ENCODE assay signal across 30 cellular contexts in the genomic region with DNA sequence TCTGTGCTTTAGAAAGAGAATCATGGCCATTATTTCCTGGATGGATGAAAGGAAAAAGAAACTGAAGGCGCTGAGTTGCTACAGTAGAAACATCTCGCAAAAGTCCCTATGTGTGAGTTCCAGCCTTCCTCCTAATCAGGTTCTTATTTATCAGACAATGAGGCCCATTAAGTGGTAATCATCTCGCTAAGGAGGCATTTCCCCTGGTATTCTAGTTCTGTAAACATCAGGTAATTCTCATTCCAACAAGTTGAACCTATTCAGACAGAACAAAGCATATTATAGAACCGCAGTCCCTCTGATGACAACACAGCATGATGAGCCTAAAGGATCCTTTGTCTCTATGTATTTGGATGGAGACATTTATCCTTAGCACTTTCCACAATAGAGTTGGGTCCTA.
"Had no signal": no experiment of that assay in that cellular context is flagged by ENCODE, and none has a peak within 500 bp of the region (broad histone marks: within the 10 kb centered on the region; RNA-seq: fewer than 3 reads in every experiment).

No MANE protein-coding gene starts in this region.

- DNase-seq: activated CD4-positive, alpha-beta T cell treated with anti-CD3 and anti-CD28 coated beads for 4 hours; activated CD4-positive, alpha-beta T cell treated with anti-CD3 and anti-CD28 coated beads, Interleukin-2, amount 50 U/mL, for 4 hours; activated naive CD4-positive, alpha-beta T cell; activated naive CD8-positive, alpha-beta T cell treated with anti-CD3 and anti-CD28 coated beads for 36 hours; activated T-cell treated with anti-CD3 and anti-CD28 coated beads for 4 hours; activated T-cell treated with anti-CD3 and anti-CD28 coated beads, Interleukin-2, amount 50 U/mL, for 72 hours; cerebellar nuclear complex; colonic mucosa; effector CD8-positive, alpha-beta T cell; left lung; lower lobe of right lung; mesenchymal stem cell; psoas muscle; sigmoid colon; small intestine; stimulated activated CD4-positive, alpha-beta T cell treated with anti-CD3 and anti-CD28 coated beads, Interleukin-1b, Interleukin-23, amount 100 ng/mL, for 48 hours; stimulated activated CD4-positive, alpha-beta T cell treated with anti-CD3 and anti-CD28 coated beads, Interleukin-4, amount 100 ng/mL, for 4 hours; stimulated activated CD8-positive, alpha-beta memory T cell treated with anti-CD3 and anti-CD28 coated beads, Interleukin-4, amount 100 ng/mL, for 48 hours; stimulated activated naive CD8-positive, alpha-beta T cell treated with anti-CD3 and anti-CD28 coated beads, Interleukin-15, amount 100 ng/mL, for 72 hours; substantia nigra; uterus had no signal

- H3K4me1 Mint-ChIP-seq: activated naive CD8-positive, alpha-beta T cell treated with anti-CD3 and anti-CD28 coated beads for 36 hours; stimulated activated memory B cell treated with anti-CD40 and anti-IgM and Interleukin-4, amounts not matched to agents 10 μg/mL and 1 μg/mL and 100 μg/mL, for 72 hours; stimulated activated naive CD8-positive, alpha-beta T cell treated with anti-CD3 and anti-CD28 coated beads, Interleukin-15, amount 100 ng/mL, for 72 hours had no signal

- H3K4me1 ChIP-seq: ascending aorta, colonic mucosa, left lung, lower lobe of right lung, parathyroid adenoma, psoas muscle, sigmoid colon, uterus had no signal

- H3K27ac ChIP-seq: ascending aorta, cardiac muscle cell, colonic mucosa, left lung, lower lobe of right lung, neutrophil, parathyroid adenoma, psoas muscle, sigmoid colon, uterus had no signal

- H3K27me3 Mint-ChIP-seq: activated naive CD8-positive, alpha-beta T cell treated with anti-CD3 and anti-CD28 coated beads for 36 hours; stimulated activated memory B cell treated with anti-CD40 and anti-IgM and Interleukin-4, amounts not matched to agents 10 μg/mL and 1 μg/mL and 100 μg/mL, for 72 hours; type B pancreatic cell had no signal

- H3K36me3 Mint-ChIP-seq: brain, type B pancreatic cell had no signal

- H3K9me3 ChIP-seq: colonic mucosa, lower lobe of right lung, neutrophil, uterus had no signal

- H3K9ac ChIP-seq: parathyroid adenoma had no signal

- H3K27ac Mint-ChIP-seq: activated naive CD8-positive, alpha-beta T cell treated with anti-CD3 and anti-CD28 coated beads for 36 hours; activated T-cell treated with anti-CD3 and anti-CD28 coated beads, Interleukin-2, amount 50 U/mL, for 72 hours; brain; nephron; stimulated activated memory B cell treated with anti-CD40 and anti-IgM and Interleukin-4, amounts not matched to agents 10 μg/mL and 1 μg/mL and 100 μg/mL, for 72 hours; stimulated activated naive CD8-positive, alpha-beta T cell treated with anti-CD3 and anti-CD28 coated beads, Interleukin-15, amount 100 ng/mL, for 72 hours; T-helper 2 cell treated with Interferon-gamma antibody and Interleukin-4, amounts not matched to agents 5 μg/mL and 100 μg/mL, for 36 hours; type B pancreatic cell had no signal

- H2AFZ ChIP-seq: parathyroid adenoma had no signal

- H3K27me3 ChIP-seq: ascending aorta, cardiac muscle cell, colonic mucosa, left lung, neutrophil, sigmoid colon, uterus had no signal

- H3K4me3 ChIP-seq: ascending aorta, cardiac muscle cell, colonic mucosa, left lung, lower lobe of right lung, psoas muscle, sigmoid colon, uterus had no signal

- H3K79me2 ChIP-seq: parathyroid adenoma had no signal

- H3K36me3 ChIP-seq: ascending aorta, cardiac muscle cell, colonic mucosa, left lung, lower lobe of right lung, neutrophil, sigmoid colon, uterus had no signal

- H3K9me3 Mint-ChIP-seq: type B pancreatic cell had no signal

- H3K4me3 Mint-ChIP-seq: activated naive CD8-positive, alpha-beta T cell treated with anti-CD3 and anti-CD28 coated beads for 36 hours; activated T-cell treated with anti-CD3 and anti-CD28 coated beads, Interleukin-2, amount 50 U/mL, for 72 hours; brain; nephron; stimulated activated memory B cell treated with anti-CD40 and anti-IgM and Interleukin-4, amounts not matched to agents 10 μg/mL and 1 μg/mL and 100 μg/mL, for 72 hours; stimulated activated naive CD8-positive, alpha-beta T cell treated with anti-CD3 and anti-CD28 coated beads, Interleukin-15, amount 100 ng/mL, for 72 hours; T-helper 2 cell treated with Interferon-gamma antibody and Interleukin-4, amounts not matched to agents 5 μg/mL and 100 μg/mL, for 36 hours; type B pancreatic cell had no signal
